Comparison of ENCODE assay signal across 22 cellular contexts in the genomic region with DNA sequence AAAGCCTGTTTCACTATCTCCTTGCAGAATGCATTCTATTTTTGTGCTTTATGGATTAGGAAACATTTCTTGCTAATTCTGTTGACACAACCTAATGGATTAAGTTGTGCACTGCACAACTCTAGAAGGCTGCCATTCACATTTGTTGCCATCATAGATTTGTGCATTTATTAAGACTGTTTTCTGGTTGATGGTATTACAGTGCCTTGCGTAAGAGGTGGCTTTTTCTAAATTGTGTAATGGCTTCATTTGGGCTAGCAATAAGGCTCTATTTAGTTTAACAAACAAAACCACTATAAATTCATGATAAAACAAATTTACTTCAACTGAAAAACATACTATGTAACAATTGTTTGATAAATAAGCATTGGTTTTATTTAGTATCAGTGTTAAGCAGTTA.
"Had no signal": no experiment of that assay in that cellular context is flagged by ENCODE, and none has a peak within 500 bp of the region (broad histone marks: within the 10 kb centered on the region; RNA-seq: fewer than 3 reads in every experiment).

No MANE protein-coding gene starts in this region.

- H3K36me3 Mint-ChIP-seq: activated naive CD8-positive, alpha-beta T cell treated with anti-CD3 and anti-CD28 coated beads, Interleukin-2, amount 10 ng/mL, durations not matched to agents 7 days and 5 days; natural killer cell treated with Interleukin-12 subunit alpha and Interleukin-12 subunit beta and Interleukin-15 and Interleukin-18, amount 100 ng/mL, for 72 hours had no signal

- H3K36me3 ChIP-seq: colonic mucosa, lower lobe of right lung, neutrophil, spleen, upper lobe of right lung had no signal

- DNase-seq: activated B cell treated with CpG ODN at 0.5 μM for 24 hours; activated CD4-positive, alpha-beta memory T cell treated with anti-CD3 and anti-CD28 coated beads, Interleukin-2, amount 10 ng/mL, durations not matched to agents 7 days and 5 days; activated CD4-positive, alpha-beta T cell treated with anti-CD3 and anti-CD28 coated beads for 4 hours; activated naive CD4-positive, alpha-beta T cell treated with Interleukin-2 at 50 U/mL for 16 hours; activated naive CD8-positive, alpha-beta T cell treated with anti-CD3 and anti-CD28 coated beads, Interleukin-2, amount 10 ng/mL, durations not matched to agents 7 days and 5 days; activated T-cell treated with anti-CD3 and anti-CD28 coated beads, Interleukin-2, amount 50 U/mL, for 1 hour; body of pancreas; caudate nucleus; colonic mucosa; left colon; lower lobe of right lung; spleen; stimulated activated CD8-positive, alpha-beta memory T cell treated with anti-CD3 and anti-CD28 coated beads, Interleukin-4, amount 100 ng/mL, for 48 hours; stimulated activated naive CD4-positive, alpha-beta T cell; SW 1271; T-helper 2 cell; upper lobe of right lung had no signal

- H3K27ac Mint-ChIP-seq: activated B cell treated with CpG ODN at 0.5 μM for 24 hours; activated CD4-positive, alpha-beta memory T cell treated with anti-CD3 and anti-CD28 coated beads, Interleukin-2, amount 10 ng/mL, durations not matched to agents 7 days and 5 days; activated naive CD8-positive, alpha-beta T cell treated with anti-CD3 and anti-CD28 coated beads, Interleukin-2, amount 10 ng/mL, durations not matched to agents 7 days and 5 days; activated T-helper 17 cell treated with anti-CD3 and anti-CD28 coated beads, Interleukin-2, amount 50 U/mL, for 72 hours; natural killer cell treated with Interleukin-12 subunit alpha and Interleukin-12 subunit beta and Interleukin-15 and Interleukin-18, amount 100 ng/mL, for 72 hours had no signal

- H3K27me3 ChIP-seq: body of pancreas, colonic mucosa, neutrophil, spleen, upper lobe of right lung had no signal

- H3K27me3 Mint-ChIP-seq: activated B cell treated with CpG ODN at 0.5 μM for 24 hours; activated CD4-positive, alpha-beta memory T cell treated with anti-CD3 and anti-CD28 coated beads, Interleukin-2, amount 10 ng/mL, durations not matched to agents 7 days and 5 days; activated naive CD8-positive, alpha-beta T cell treated with anti-CD3 and anti-CD28 coated beads, Interleukin-2, amount 10 ng/mL, durations not matched to agents 7 days and 5 days; activated T-helper 17 cell treated with anti-CD3 and anti-CD28 coated beads, Interleukin-2, amount 50 U/mL, for 72 hours; natural killer cell treated with Interleukin-12 subunit alpha and Interleukin-12 subunit beta and Interleukin-15 and Interleukin-18, amount 100 ng/mL, for 72 hours had no signal

- H3K9ac ChIP-seq: parathyroid adenoma had no signal

- H3K4me3 Mint-ChIP-seq: activated B cell treated with CpG ODN at 0.5 μM for 24 hours; activated CD4-positive, alpha-beta memory T cell treated with anti-CD3 and anti-CD28 coated beads, Interleukin-2, amount 10 ng/mL, durations not matched to agents 7 days and 5 days; activated naive CD8-positive, alpha-beta T cell treated with anti-CD3 and anti-CD28 coated beads, Interleukin-2, amount 10 ng/mL, durations not matched to agents 7 days and 5 days; activated T-helper 17 cell treated with anti-CD3 and anti-CD28 coated beads, Interleukin-2, amount 50 U/mL, for 72 hours; natural killer cell treated with Interleukin-12 subunit alpha and Interleukin-12 subunit beta and Interleukin-15 and Interleukin-18, amount 100 ng/mL, for 72 hours had no signal

- H3K4me1 Mint-ChIP-seq: activated B cell treated with CpG ODN at 0.5 μM for 24 hours; activated CD4-positive, alpha-beta memory T cell treated with anti-CD3 and anti-CD28 coated beads, Interleukin-2, amount 10 ng/mL, durations not matched to agents 7 days and 5 days; activated naive CD8-positive, alpha-beta T cell treated with anti-CD3 and anti-CD28 coated beads, Interleukin-2, amount 10 ng/mL, durations not matched to agents 7 days and 5 days; activated T-helper 17 cell treated with anti-CD3 and anti-CD28 coated beads, Interleukin-2, amount 50 U/mL, for 72 hours had no signal

- H3K4me3 ChIP-seq: body of pancreas, colonic mucosa, lower lobe of right lung, spleen, upper lobe of right lung had no signal

- ATAC-seq: activated T-helper 17 cell treated with anti-CD3 and anti-CD28 coated beads, Interleukin-2, amount 50 U/mL, for 72 hours; body of pancreas; left colon; lower lobe of right lung; natural killer cell treated with Interleukin-12 subunit alpha and Interleukin-12 subunit beta and Interleukin-15 and Interleukin-18, amount 100 ng/mL, for 72 hours; sciatic nerve; upper lobe of right lung had no signal

- H3K9me3 ChIP-seq: body of pancreas, colonic mucosa, lower lobe of right lung, neutrophil, upper lobe of right lung had no signal

- H3K4me1 ChIP-seq: colonic mucosa, lower lobe of right lung, parathyroid adenoma, spleen, upper lobe of right lung had no signal
